1 cellular context compared by ENCODE assay signal in genomic region chr11:66958232-66958955, GRCh38.
TF ChIP-seq lines count a peak whose summit lies in the region.

Gene PC (minus strand): TSS chr11:66958383. CDS start chr11:66872159, 86,224 bp downstream.

TF ChIP-seq in K562, 482 proteins besides CTCF, POLR2A, EP300 and RAD21 (continued from another document and continues in another):
- no peak for TF ChIP-seq ZNF609 (CRISPR knock-in tag; IDR thresholded peaks at IDR 0.05; ENCODE audit: borderline replicate concordance)
- peak; percentile 89 for TF ChIP-seq MYC (IDR thresholded peaks at IDR 0.05; ENCODE audit: low read depth, low read length)
- no peak for TF ChIP-seq MYC (CRISPR knock-in tag; IDR thresholded peaks at IDR 0.05; ENCODE audit: borderline replicate concordance, low read depth)
- 0 out of 2 replicates have a peak, but pooled peaks have one; percentile 46 for TF ChIP-seq ZNF12 (CRISPR knock-in tag; IDR thresholded peaks at IDR 0.05)
- no peak for TF ChIP-seq ZNF274 (IDR thresholded peaks at IDR 0.05; ENCODE audit: borderline replicate concordance, low read depth, low read length)
- peak; percentile 93 for TF ChIP-seq MXI1 (IDR thresholded peaks at IDR 0.05; ENCODE audit: low read depth, low read length)
- TF ChIP-seq ZBTB2 (IDR thresholded peaks at IDR 0.05): peak; percentile 62; the same call in 1 of the 2 replicates
- TF ChIP-seq POLR3A (IDR thresholded peaks at IDR 0.05; ENCODE audit: borderline replicate concordance, extremely low read depth, insufficient read depth, insufficient read length): no peak
- TF ChIP-seq ZNF589 (CRISPR knock-in tag; IDR thresholded peaks at IDR 0.05; ENCODE audit: low read depth): no peak
- TF ChIP-seq ZNF764 (CRISPR knock-in tag; IDR thresholded peaks at IDR 0.05; ENCODE audit: low read depth): no peak
- peak; percentile 92 for TF ChIP-seq FOXP1 (CRISPR knock-in tag; IDR thresholded peaks at IDR 0.05)
- peak; percentile 91 to 94 for TF ChIP-seq FOXK2 (conservative IDR thresholded peaks at IDR 0.05 in 1 of 2, IDR thresholded peaks at IDR 0.05 in 1 of 2; ENCODE audit: low read depth in 2 of 2)
- TF ChIP-seq BCOR (IDR thresholded peaks at IDR 0.05): 0 out of 2 replicates have a peak, but pooled peaks have one; percentile 8
- TF ChIP-seq XRCC3 (IDR thresholded peaks at IDR 0.05): no peak
- TF ChIP-seq UBTF (IDR thresholded peaks at IDR 0.05; ENCODE audit: borderline replicate concordance in 1 of 2, low read depth in 2 of 2, low read length in 2 of 2): peak; percentile 42 to 61; a peak in 2 of 4 replicates
- TF ChIP-seq KLF10 (CRISPR knock-in tag; IDR thresholded peaks at IDR 0.05): no peak
- TF ChIP-seq RBM25 (IDR thresholded peaks at IDR 0.05; ENCODE audit: low read depth, low read length, severe bottlenecking): peak; percentile 81
- peak; percentile 83 for TF ChIP-seq GABPA (tag; conservative IDR thresholded peaks at IDR 0.05; ENCODE audit: low read depth)
- peak; percentile 83 for TF ChIP-seq HDAC2 (IDR thresholded peaks at IDR 0.05)
- TF ChIP-seq PBX2 (CRISPR knock-in tag; IDR thresholded peaks at IDR 0.05; ENCODE audit: low read depth): peak; percentile 96
- peak; percentile 98 for TF ChIP-seq PBX2 (tag; conservative IDR thresholded peaks at IDR 0.05; ENCODE audit: low read depth)
- TF ChIP-seq TGIF2 (CRISPR knock-in tag; IDR thresholded peaks at IDR 0.05): peak; percentile 80; the same call in 1 of the 2 replicates
- peak; percentile 99 for TF ChIP-seq USF1 (CRISPR knock-in tag; IDR thresholded peaks at IDR 0.05)
- no peak for TF ChIP-seq THRAP3 (IDR thresholded peaks at IDR 0.05; ENCODE audit: borderline replicate concordance)
- TF ChIP-seq JUN (IDR thresholded peaks at IDR 0.05; ENCODE audit: borderline replicate concordance, low read depth, low read length): peak; percentile 80; the same call in 1 of the 2 replicates
- TF ChIP-seq JUN (CRISPR knock-in tag; IDR thresholded peaks at IDR 0.05; ENCODE audit: borderline replicate concordance): no peak; the same call in 1 of the 2 replicates
- TF ChIP-seq THAP12 (CRISPR knock-in tag; IDR thresholded peaks at IDR 0.05): peak; percentile 61; the same call in 1 of the 2 replicates
- TF ChIP-seq ZNF780A (CRISPR knock-in tag; IDR thresholded peaks at IDR 0.05): no peak
- no peak for TF ChIP-seq ZNF512 (tag; IDR thresholded peaks at IDR 0.05)
- no peak for TF ChIP-seq COPS2 (conservative IDR thresholded peaks at IDR 0.05)
- no peak for TF ChIP-seq RBM39 (optimal IDR thresholded peaks at IDR 0.05; ENCODE audit: low read depth, low read length)
- no peak for TF ChIP-seq ZC3H11A (IDR thresholded peaks at IDR 0.05; ENCODE audit: low read depth, low read length)
- TF ChIP-seq NFIX (CRISPR knock-in tag; IDR thresholded peaks at IDR 0.05; ENCODE audit: low read depth): no peak
- no peak for TF ChIP-seq SRSF9 (IDR thresholded peaks at IDR 0.05; ENCODE audit: borderline replicate concordance, low read depth, low read length)
- no peak for TF ChIP-seq ZNF23 (CRISPR knock-in tag; IDR thresholded peaks at IDR 0.05)
- no peak for TF ChIP-seq IRF9 (tag; IDR thresholded peaks at IDR 0.05)
- no peak; a peak in 1 of 4 replicates for TF ChIP-seq MLLT1 (IDR thresholded peaks at IDR 0.05)
- no peak for TF ChIP-seq SMAD1 (IDR thresholded peaks at IDR 0.05; ENCODE audit: low read depth, low read length, partially characterized antibody)
- TF ChIP-seq BCL6 (CRISPR knock-in tag; IDR thresholded peaks at IDR 0.05): no peak
- TF ChIP-seq TRIM24 (IDR thresholded peaks at IDR 0.05): no peak
- TF ChIP-seq SMARCB1 (IDR thresholded peaks at IDR 0.05; ENCODE audit: insufficient read length, low read depth): no peak
- TF ChIP-seq SMARCA4 (IDR thresholded peaks at IDR 0.05): no peak
- no peak for TF ChIP-seq ZNF124 (CRISPR knock-in tag; IDR thresholded peaks at IDR 0.05)
- peak; percentile 51 for TF ChIP-seq RBM22 (IDR thresholded peaks at IDR 0.05; ENCODE audit: low read depth, low read length, poor library complexity, severe bottlenecking)
- TF ChIP-seq ZFX (CRISPR knock-in tag; IDR thresholded peaks at IDR 0.05): no peak
- TF ChIP-seq C11orf30 (IDR thresholded peaks at IDR 0.05; ENCODE audit: low read depth): 0 out of 2 replicates have a peak, but pooled peaks have one; percentile 31
- TF ChIP-seq MTF1 (CRISPR knock-in tag; IDR thresholded peaks at IDR 0.05; ENCODE audit: borderline replicate concordance): no peak
- TF ChIP-seq ESRRB (CRISPR knock-in tag; IDR thresholded peaks at IDR 0.05; ENCODE audit: borderline replicate concordance): no peak
- TF ChIP-seq GTF2E2 (tag; IDR thresholded peaks at IDR 0.05): no peak
